Comparison of ENCODE assay signal across 1 cellular context in genomic region chr17:80005360-80006338, GRCh38.
TF ChIP-seq lines count a peak whose summit lies in the region.

No MANE protein-coding gene starts in this region.

TF ChIP-seq in HepG2, 621 proteins besides CTCF, POLR2A, EP300 and RAD21 (continued from another document and continues in another):
- TF ChIP-seq THAP7 (CRISPR knock-in tag; IDR thresholded peaks at IDR 0.05) (no peak), YEATS2 (CRISPR knock-in tag; IDR thresholded peaks at IDR 0.05; ENCODE audit: borderline replicate concordance) (peak; percentile 66; the same call in 1 of the 2 replicates), ZNF616 (CRISPR knock-in tag; IDR thresholded peaks at IDR 0.05; ENCODE audit: low read depth) (no peak), NFYB (CRISPR knock-in tag; IDR thresholded peaks at IDR 0.05) (peak; percentile 62), SPEN (CRISPR knock-in tag; IDR thresholded peaks at IDR 0.05; ENCODE audit: low read depth) (no peak), THYN1 (CRISPR knock-in tag; IDR thresholded peaks at IDR 0.05; ENCODE audit: borderline replicate concordance, low read depth) (no peak), ZNF598 (CRISPR knock-in tag; IDR thresholded peaks at IDR 0.05; ENCODE audit: borderline replicate concordance) (peak; percentile 12; the same call in 1 of the 2 replicates), SMAD3 (CRISPR knock-in tag; IDR thresholded peaks at IDR 0.05) (peak; percentile 33; the same call in 1 of the 2 replicates), SATB2 (CRISPR knock-in tag; IDR thresholded peaks at IDR 0.05) (no peak), ZNF746 (CRISPR knock-in tag; IDR thresholded peaks at IDR 0.05) (no peak), ZNF230 (CRISPR knock-in tag; IDR thresholded peaks at IDR 0.05) (peak; percentile 62; the same call in 1 of the 2 replicates), TGIF2 (CRISPR knock-in tag; IDR thresholded peaks at IDR 0.05) (no peak), ZNF589 (CRISPR knock-in tag; conservative IDR thresholded peaks at IDR 0.05) (no peak), SOX13 (IDR thresholded peaks at IDR 0.05) (no peak), SOX13 (CRISPR knock-in tag; conservative IDR thresholded peaks at IDR 0.05 in 1 of 2, IDR thresholded peaks at IDR 0.05 in 1 of 2) (0 out of 4 replicates have a peak, but pooled peaks of 1 of the 2 experiments have one; percentile 40), MIXL1 (CRISPR knock-in tag; IDR thresholded peaks at IDR 0.05) (peak; percentile 79), MTF2 (CRISPR knock-in tag; IDR thresholded peaks at IDR 0.05; ENCODE audit: borderline replicate concordance) (no peak), KLF6 (CRISPR knock-in tag; IDR thresholded peaks at IDR 0.05) (peak; percentile 81), ZMYM4 (CRISPR knock-in tag; IDR thresholded peaks at IDR 0.05) (peak; percentile 59; the same call in 1 of the 2 replicates), ZNF205 (CRISPR knock-in tag; IDR thresholded peaks at IDR 0.05) (no peak), SRSF1 (optimal IDR thresholded peaks at IDR 0.05; ENCODE audit: low read depth, low read length) (peak; percentile 91), MXD4 (CRISPR knock-in tag; IDR thresholded peaks at IDR 0.05) (0 out of 2 replicates have a peak, but pooled peaks have one; percentile 44), ZNF543 (CRISPR knock-in tag; IDR thresholded peaks at IDR 0.05) (no peak), ZMYM3 (CRISPR knock-in tag; IDR thresholded peaks at IDR 0.05) (0 out of 2 replicates have a peak, but pooled peaks have one; percentile 43), PAXIP1 (CRISPR knock-in tag; conservative IDR thresholded peaks at IDR 0.05) (peak; percentile 63), ZSCAN9 (CRISPR knock-in tag; IDR thresholded peaks at IDR 0.05; ENCODE audit: borderline replicate concordance) (peak; percentile 72), MTA1 (CRISPR knock-in tag; IDR thresholded peaks at IDR 0.05; ENCODE audit: borderline replicate concordance) (0 out of 2 replicates have a peak, but pooled peaks have one; percentile 60), ZSCAN31 (CRISPR knock-in tag; IDR thresholded peaks at IDR 0.05; ENCODE audit: low read depth) (peak; percentile 77), CHD2 (IDR thresholded peaks at IDR 0.05; ENCODE audit: low read depth, low read length) (0 out of 2 replicates have a peak, but pooled peaks have one; percentile 20), ZBTB10 (CRISPR knock-in tag; IDR thresholded peaks at IDR 0.05; ENCODE audit: borderline replicate concordance) (peak; percentile 84; the same call in 1 of the 2 replicates), PCBP1 (IDR thresholded peaks at IDR 0.05; ENCODE audit: borderline replicate concordance, low read depth, low read length) (peak; percentile 77; the same call in 1 of the 2 replicates), GATAD1 (CRISPR knock-in tag; IDR thresholded peaks at IDR 0.05) (peak; percentile 52), THRA (CRISPR knock-in tag; IDR thresholded peaks at IDR 0.05; ENCODE audit: borderline replicate concordance) (peak; percentile 63; the same call in 1 of the 2 replicates), ZNF512 (CRISPR knock-in tag; IDR thresholded peaks at IDR 0.05) (no peak), ESRRA (CRISPR knock-in tag; IDR thresholded peaks at IDR 0.05; ENCODE audit: low read depth) (no peak), EED (CRISPR knock-in tag; IDR thresholded peaks at IDR 0.05) (peak; percentile 82; the same call in 1 of the 2 replicates), ZNF232 (CRISPR knock-in tag; IDR thresholded peaks at IDR 0.05; ENCODE audit: borderline replicate concordance) (peak; percentile 77; the same call in 1 of the 2 replicates), HIC2 (CRISPR knock-in tag; IDR thresholded peaks at IDR 0.05; ENCODE audit: low read depth) (peak; percentile 20; the same call in 1 of the 2 replicates), PATZ1 (CRISPR knock-in tag; IDR thresholded peaks at IDR 0.05) (peak; percentile 95), ZFP90 (CRISPR knock-in tag; IDR thresholded peaks at IDR 0.05; ENCODE audit: borderline replicate concordance) (0 out of 2 replicates have a peak, but pooled peaks have one; percentile 49), ZNF687 (CRISPR knock-in tag; IDR thresholded peaks at IDR 0.05) (peak; percentile 74), ZSCAN25 (CRISPR knock-in tag; IDR thresholded peaks at IDR 0.05) (peak; percentile 86), ZNF567 (CRISPR knock-in tag; IDR thresholded peaks at IDR 0.05; ENCODE audit: borderline replicate concordance) (0 out of 2 replicates have a peak, but pooled peaks have one; percentile 79), HES4 (CRISPR knock-in tag; IDR thresholded peaks at IDR 0.05; ENCODE audit: borderline replicate concordance) (0 out of 2 replicates have a peak, but pooled peaks have one; percentile 21), PPARG (CRISPR knock-in tag; conservative IDR thresholded peaks at IDR 0.05) (0 out of 2 replicates have a peak, but pooled peaks have one; percentile 28), MED1 (CRISPR knock-in tag; IDR thresholded peaks at IDR 0.05) (peak; percentile 56), TARDBP (CRISPR knock-in tag; IDR thresholded peaks at IDR 0.05) (0 out of 2 replicates have a peak, but pooled peaks have one; percentile 34), KLF16 (CRISPR knock-in tag; IDR thresholded peaks at IDR 0.05) (peak in 1 of 2 experiments; percentile 56; a peak in 1 of 4 replicates)
